In the genomic region with DNA sequence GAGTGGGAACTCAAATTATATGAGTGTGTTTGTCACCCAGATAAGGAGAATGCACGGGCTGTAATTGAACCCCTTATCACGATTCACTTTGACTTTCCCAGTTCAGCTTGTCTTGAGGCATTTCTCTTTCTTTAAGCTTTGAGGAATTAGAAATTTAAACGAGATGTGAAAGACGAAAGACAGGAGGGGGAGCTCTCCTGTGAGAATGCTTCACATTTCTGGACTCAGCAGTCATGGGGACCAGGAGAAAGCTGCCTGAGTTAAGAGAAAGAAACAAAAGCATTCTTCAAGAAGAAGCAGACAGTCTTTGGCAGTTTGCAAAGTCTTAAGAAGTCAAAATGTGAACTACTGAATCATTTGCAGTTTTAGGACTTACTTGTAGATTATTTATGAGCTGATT, we compare ENCODE assay signal across 13 cellular contexts.
DNase-seq lines count a peak whose midpoint lies in the region; TF ChIP-seq lines count a peak whose summit lies in the region.
"Had no signal": no experiment of that assay in that cellular context is flagged by ENCODE, and none has a peak within 500 bp of the region (broad histone marks: within the 10 kb centered on the region; RNA-seq: fewer than 3 reads in every experiment).

No MANE protein-coding gene starts in this region.

- H3K4me2 ChIP-seq in Karpas-422 (ENCODE audit: low read depth, low read length, poor library complexity, severe bottlenecking): no peak overlapping the region

- TF ChIP-seq CTCF in AG09319 (IDR thresholded peaks at IDR 0.05; ENCODE audit: low read depth, low read length): peak; percentile 38
- no peak for TF ChIP-seq CTCF in GM13977 (IDR thresholded peaks at IDR 0.05; ENCODE audit: extremely low read depth, insufficient read depth, missing control alignments)

- H3K4me1 ChIP-seq in mesodermal cell (ENCODE audit: control insufficient read depth, insufficient read depth, low read length, poor library complexity, severe bottlenecking) (peaks cover 8% of the 10 kb centered on the region), Karpas-422 (ENCODE audit: low read length) (no peaks in the 10 kb centered on the region)
- H3K4me1 ChIP-seq: esophagus squamous epithelium had no signal

- H4K20me1 ChIP-seq in Karpas-422 (ENCODE audit: insufficient read depth, low read depth, low read length): no peaks in the 10 kb centered on the region

- H3K27me3 ChIP-seq in Karpas-422 (ENCODE audit: low read length): no peaks in the 10 kb centered on the region
- H3K27me3 ChIP-seq: esophagus squamous epithelium had no signal

- in situ Hi-C loops in GM13977 (cut with MboI; ENCODE audit: low pct_unique_long_range_greater_than_20kb, low sequenced_read_pairs, unreplicated experiment): no loop called here

- no peaks in the 10 kb centered on the region for H3K9me2 ChIP-seq in Karpas-422 (replicated peaks; ENCODE audit: insufficient read depth, low read length)

- H3K27ac ChIP-seq in KOPT-K1 (ENCODE audit: low read depth, low read length, poor library complexity, severe bottlenecking) (peak overlapping the region; percentile 62), mesodermal cell (ENCODE audit: low read depth, low read length, severe bottlenecking) (peak overlapping the region; percentile 46), Karpas-422 (ENCODE audit: low read length) (no peak overlapping the region)
- H3K27ac ChIP-seq: esophagus squamous epithelium, thoracic aorta had no signal

- H3K36me3 ChIP-seq in KOPT-K1 (ENCODE audit: insufficient read depth, low read length): no peaks in the 10 kb centered on the region
- H3K36me3 ChIP-seq in mesodermal cell (ENCODE audit: control insufficient read depth, insufficient read depth, low read length): no peaks in the 10 kb centered on the region
- H3K36me3 ChIP-seq in Karpas-422 (ENCODE audit: insufficient read depth, low read length): no peaks in the 10 kb centered on the region
- H3K36me3 ChIP-seq: esophagus squamous epithelium, thoracic aorta had no signal

- H3K9ac ChIP-seq in Karpas-422 (ENCODE audit: low read length): no peak overlapping the region

- DNase-seq in AG09319 (ENCODE audit: extremely low read depth, low read depth) (peak; percentile 8), dedifferentiated amniotic fluid mesenchymal stem cell (ENCODE audit: extremely low spot score) (peak; percentile 87), H4 (ENCODE audit: low spot score) (no peak), GM13977 (ENCODE audit: low spot score) (no peak), cerebellar nuclear complex (lab: John Stamatoyannopoulos, UW) (no peak), Karpas-422 (no peak)
- DNase-seq: DMS53; esophagus squamous epithelium; NCI-H2227 treated with DMSO at 0.1 percent for 48 hours; stimulated activated CD4-positive, alpha-beta T cell treated with anti-CD3 and anti-CD28 coated beads, Interleukin-2, amount 100 ng/mL, for 48 hours had no signal

- H2AFZ ChIP-seq in Karpas-422 (ENCODE audit: low read length): no peak overlapping the region

- no peaks in the 10 kb centered on the region for H3K79me2 ChIP-seq in Karpas-422 (ENCODE audit: low read length)

- no peak overlapping the region for H3K4me3 ChIP-seq in mesodermal cell (ENCODE audit: extremely low read depth, insufficient read depth, low read length, poor library complexity, severe bottlenecking)
- no peak overlapping the region for H3K4me3 ChIP-seq in Karpas-422 (ENCODE audit: low read length)
- H3K4me3 ChIP-seq: esophagus squamous epithelium, thoracic aorta had no signal

- H3K9me3 ChIP-seq in KOPT-K1 (ENCODE audit: insufficient read depth, low read length, poor library complexity, severe bottlenecking) (no peaks in the 10 kb centered on the region), mesodermal cell (ENCODE audit: control insufficient read depth, low read length) (no peaks in the 10 kb centered on the region), Karpas-422 (ENCODE audit: low read length) (no peaks in the 10 kb centered on the region)
- H3K9me3 ChIP-seq: esophagus squamous epithelium, thoracic aorta had no signal

- 6 to 24% methylated on average over 2 to 4 of the region's 4 CpGs for WGBS in mesodermal cell (ENCODE audit: insufficient coverage in 2 of 2), 2 experiments

Comparison
In these comparisons a context has a peak if more than half of its experiments do, and no peak if none do; other contexts are left out.
1. DNase-seq: peak in AG09319 (single experiment) and dedifferentiated amniotic fluid mesenchymal stem cell (single experiment); none in H4 (single experiment), GM13977 (single experiment), cerebellar nuclear complex (0 of 2) and Karpas-422 (single experiment).